Comparison of ENCODE assay signal across 36 cellular contexts in the genomic region with DNA sequence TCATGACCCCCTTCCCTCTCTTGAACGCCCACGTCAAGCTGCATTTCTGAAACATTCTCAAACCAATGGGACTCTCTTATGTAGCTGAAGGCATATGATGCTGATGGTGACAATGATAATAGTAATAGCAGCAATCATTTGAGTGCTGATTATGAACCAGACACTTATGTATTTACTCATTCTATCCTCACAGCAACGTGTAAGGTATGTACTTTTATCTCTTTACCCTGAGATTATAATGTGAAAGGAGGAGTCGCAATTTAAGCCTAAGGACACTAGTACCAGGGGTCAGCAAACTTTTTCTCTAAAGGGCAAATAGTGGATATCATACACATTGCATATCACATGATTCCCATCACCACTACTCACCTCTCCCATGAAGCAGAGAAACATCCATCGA.
"Had no signal": no experiment of that assay in that cellular context is flagged by ENCODE, and none has a peak within 500 bp of the region (broad histone marks: within the 10 kb centered on the region; RNA-seq: fewer than 3 reads in every experiment).

No MANE protein-coding gene starts in this region.

- H3K9ac ChIP-seq: KMS-11 had no signal

- H3K27ac ChIP-seq: KMS-11 had no signal

- H3K27me3 ChIP-seq: MG63 had no signal

- H3K4me3 ChIP-seq: MG63 had no signal

- H3K4me2 ChIP-seq: KMS-11 had no signal

- H3K9me3 ChIP-seq: MG63 had no signal

- DNase-seq: Karpas-422, Kasumi-1, KBM-7, KG1, MG63, MM.1S, MV-4-11, NCI-H1048, NCI-H1092, NCI-H1092 treated with DMSO at 0.1 percent for 48 hours, NCI-H1105, NCI-H1105 treated with DMSO at 0.1 percent for 48 hours, NCI-H1417, NCI-H1417 treated with DMSO at 0.1 percent for 48 hours, NCI-H1436, NCI-H1436 treated with DMSO at 0.1 percent for 48 hours, NCI-H146, NCI-H1694, NCI-H1694 treated with DMSO at 0.1 percent for 48 hours, NCI-H187, NCI-H187 treated with DMSO at 0.1 percent for 48 hours, NCI-H1930, NCI-H2029, NCI-H2029 treated with DMSO at 0.1 percent for 48 hours, NCI-H2081 treated with DMSO at 0.1 percent for 48 hours, NCI-H2107, NCI-H2171, NCI-H2171 treated with DMSO at 0.1 percent for 48 hours, NCI-H2227 treated with DMSO at 0.1 percent for 48 hours, NCI-H226, NCI-H345, NCI-H446, NCI-H446 treated with DMSO at 0.1 percent for 48 hours, NCI-H510A, NCI-H510A treated with DMSO at 0.1 percent for 48 hours had no signal
